In genomic region chr10:59376817-59377340, GRCh38 we compare ENCODE assay signal across 17 cellular contexts. TPM values are rescaled to one million over a fixed set of nuclear protein-coding genes. Genes with fewer than 3 reads are reported as not detected.
DNase-seq lines count a peak whose midpoint lies in the region; ATAC-seq, FAIRE-seq and TF ChIP-seq lines count a peak whose summit lies in the region.
"Had no signal": no experiment of that assay in that cellular context is flagged by ENCODE, and none has a peak within 500 bp of the region (broad histone marks: within the 10 kb centered on the region; RNA-seq: fewer than 3 reads in every experiment).

No MANE protein-coding gene starts in this region.

- no peaks in the 10 kb centered on the region for H3K79me2 ChIP-seq in PC-3 (ENCODE audit: low read length)

- intact Hi-C loops in PC-3 (cut with micrococcal nuclease), result no loop called here
- intact Hi-C loops in gastrocnemius medialis (cut with DNase I; ENCODE audit: low total_unique reads), result no loop called here

- H3K4me3 ChIP-seq in PC-3 (ENCODE audit: low read length) (no peak overlapping the region), gastrocnemius medialis (no peak overlapping the region)
- H3K4me3 ChIP-seq: BLaER1 treated with 17β-estradiol and CSF1 and Interleukin-3, amounts not matched to agents 10 nM and 100 nM; GM12878; HAP-1 had no signal

- BruUV-seq in PC-3 (replicated peaks; lab: Mats Ljungman, UMichigan), result no TSS peak

- TF ChIP-seq POLR2A in H54 (IDR thresholded peaks at IDR 0.05; ENCODE audit: low read depth, low read length) (no peak), gastrocnemius medialis (IDR thresholded peaks at IDR 0.05) (no peak)

- CTCF ChIA-PET in PC-3 (lab: Charles Lee), result no interaction called here

- no peak for DNase-seq in H54 (ENCODE audit: insufficient read length, low spot score)
- peak; percentile 16 for DNase-seq in PC-3
- peak; percentile 53 for DNase-seq in renal cortical epithelial cell (ENCODE audit: low read depth)
- no peak for DNase-seq in NCI-H748 treated with DMSO at 0.1 percent for 48 hours (lab: John Stamatoyannopoulos, UW)
- DNase-seq in gastrocnemius medialis, result no peak
- DNase-seq: ACHN; CD4-positive, CD25-positive, alpha-beta regulatory T cell; DMS 273 treated with DMSO at 0.1 percent for 48 hours; GOT3 had no signal

- ATAC-seq in PC-3, result no peak
- ATAC-seq in esophagus mucosa, result peak; percentile 52
- no peak for ATAC-seq in GM18519 (IDR thresholded peaks at IDR 0.05; ENCODE audit: low FRiP score, unreplicated experiment)
- no peak for ATAC-seq in gastrocnemius medialis
- no peak for ATAC-seq in HG02938 (IDR thresholded peaks at IDR 0.05; ENCODE audit: unreplicated experiment)
- ATAC-seq: GM12878 had no signal

- H3K9me3 ChIP-seq in PC-3 (ENCODE audit: low read length) (no peaks in the 10 kb centered on the region), gastrocnemius medialis (no peaks in the 10 kb centered on the region)
- H3K9me3 ChIP-seq: BLaER1 treated with 17β-estradiol and CSF1 and Interleukin-3, amounts not matched to agents 10 nM and 100 nM; HAP-1 had no signal

- H3K27me3 ChIP-seq in PC-3 (ENCODE audit: low read length) (no peaks in the 10 kb centered on the region), gastrocnemius medialis (no peaks in the 10 kb centered on the region)
- H3K27me3 ChIP-seq: BLaER1 treated with 17β-estradiol and CSF1 and Interleukin-3, amounts not matched to agents 10 nM and 100 nM had no signal

- H3K9me2 ChIP-seq in PC-3 (replicated peaks; ENCODE audit: low read length), result 0 out of 2 replicates have a peak, but pooled peaks cover 4% of the 10 kb centered on the region

- peak; percentile 50 for FAIRE-seq in H54 (lab: Jason Lieb, UNC)
- FAIRE-seq: GM12878 had no signal

- H3F3A ChIP-seq in PC-3 (ENCODE audit: low read length, unreplicated experiment), result no peaks in the 10 kb centered on the region

- no peaks in the 10 kb centered on the region for H3K4me1 ChIP-seq in PC-3 (ENCODE audit: insufficient read depth, low read length)
- H3K4me1 ChIP-seq in gastrocnemius medialis, result peaks cover 0 to 11% of the 10 kb centered on the region in 2 donors
- H3K4me1 ChIP-seq: BLaER1 treated with 17β-estradiol and CSF1 and Interleukin-3, amounts not matched to agents 10 nM and 100 nM had no signal

- no peaks in the 10 kb centered on the region for H4K20me1 ChIP-seq in PC-3 (ENCODE audit: low read length)
- H4K20me1 ChIP-seq: BLaER1 treated with 17β-estradiol and CSF1 and Interleukin-3, amounts not matched to agents 10 nM and 100 nM had no signal

- H3K27ac ChIP-seq in PC-3 (ENCODE audit: low read length), result no peak overlapping the region
- no peak overlapping the region for H3K27ac ChIP-seq in gastrocnemius medialis
- H3K27ac ChIP-seq: BLaER1 treated with 17β-estradiol and CSF1 and Interleukin-3, amounts not matched to agents 10 nM and 100 nM had no signal

- H3K4me2 ChIP-seq in PC-3 (ENCODE audit: low read length), result no peak overlapping the region
- H3K4me2 ChIP-seq: BLaER1 treated with 17β-estradiol and CSF1 and Interleukin-3, amounts not matched to agents 10 nM and 100 nM had no signal

- no peak overlapping the region for H3K9ac ChIP-seq in PC-3 (ENCODE audit: low read length)
- H3K9ac ChIP-seq: BLaER1 treated with 17β-estradiol and CSF1 and Interleukin-3, amounts not matched to agents 10 nM and 100 nM had no signal

- in situ Hi-C loops in gastrocnemius medialis (cut with MboI; ENCODE audit: low sequenced_read_pairs in 4 of 4), result no loop called here

- no peak overlapping the region for H2AFZ ChIP-seq in PC-3 (ENCODE audit: low read length)

- H3K36me3 ChIP-seq in PC-3 (ENCODE audit: low read depth, low read length) (no peaks in the 10 kb centered on the region), gastrocnemius medialis (no peaks in the 10 kb centered on the region)
- H3K36me3 ChIP-seq: BLaER1 treated with 17β-estradiol and CSF1 and Interleukin-3, amounts not matched to agents 10 nM and 100 nM; HAP-1 had no signal

- TF ChIP-seq CTCF in PC-3 (conservative IDR thresholded peaks at IDR 0.05; ENCODE audit: low read depth, low read length), result no peak
- TF ChIP-seq CTCF in gastrocnemius medialis (IDR thresholded peaks at IDR 0.05 in 4 of 5, conservative IDR thresholded peaks at IDR 0.05 in 1 of 5), result no peak

- POLR2A ChIA-PET in PC-3 (lab: Charles Lee; ENCODE audit: unreplicated experiment), result no interaction called here

RNA-seq across cellular contexts. Expression of gene FAM13C, which starts 14.5 kb away (rescaled TPM):
- total RNA-seq in PC-3 (2014; rRNA removed), result 0.07 and 0.63 TPM in 2 replicates
- total RNA-seq in esophagus mucosa, result 2.1 TPM
- 0.20 TPM in 1 of 2 replicates, not detected in the other for total RNA-seq in renal cortical epithelial cell
- total RNA-seq in gastrocnemius medialis, result 100 to 1,000 TPM in 1 of 4 donors, 10 to 100 TPM in 2, 1 to 10 TPM in 1; 6.0 to 125 (median 17.6) TPM
- total RNA-seq: A172; CD4-positive, CD25-positive, alpha-beta regulatory T cell; G401 had no signal

Comparison
In these comparisons a context has a peak if more than half of its experiments do, and no peak if none do; other contexts are left out.
1. DNase-seq: peak in PC-3 (single experiment) and renal cortical epithelial cell (single experiment); none in H54 (single experiment), NCI-H748 treated with DMSO at 0.1 percent for 48 hours (single experiment) and gastrocnemius medialis (0 of 2).